In genomic region chr2:65500319-65501040, GRCh38 we compare ENCODE assay signal across 1 cellular context.
TF ChIP-seq lines count a peak whose summit lies in the region.

No MANE protein-coding gene starts in this region.

TF ChIP-seq in GM23338, 12 proteins besides CTCF, POLR2A, EP300 and RAD21 (continued from another document):
- TF ChIP-seq, protein P1, sequence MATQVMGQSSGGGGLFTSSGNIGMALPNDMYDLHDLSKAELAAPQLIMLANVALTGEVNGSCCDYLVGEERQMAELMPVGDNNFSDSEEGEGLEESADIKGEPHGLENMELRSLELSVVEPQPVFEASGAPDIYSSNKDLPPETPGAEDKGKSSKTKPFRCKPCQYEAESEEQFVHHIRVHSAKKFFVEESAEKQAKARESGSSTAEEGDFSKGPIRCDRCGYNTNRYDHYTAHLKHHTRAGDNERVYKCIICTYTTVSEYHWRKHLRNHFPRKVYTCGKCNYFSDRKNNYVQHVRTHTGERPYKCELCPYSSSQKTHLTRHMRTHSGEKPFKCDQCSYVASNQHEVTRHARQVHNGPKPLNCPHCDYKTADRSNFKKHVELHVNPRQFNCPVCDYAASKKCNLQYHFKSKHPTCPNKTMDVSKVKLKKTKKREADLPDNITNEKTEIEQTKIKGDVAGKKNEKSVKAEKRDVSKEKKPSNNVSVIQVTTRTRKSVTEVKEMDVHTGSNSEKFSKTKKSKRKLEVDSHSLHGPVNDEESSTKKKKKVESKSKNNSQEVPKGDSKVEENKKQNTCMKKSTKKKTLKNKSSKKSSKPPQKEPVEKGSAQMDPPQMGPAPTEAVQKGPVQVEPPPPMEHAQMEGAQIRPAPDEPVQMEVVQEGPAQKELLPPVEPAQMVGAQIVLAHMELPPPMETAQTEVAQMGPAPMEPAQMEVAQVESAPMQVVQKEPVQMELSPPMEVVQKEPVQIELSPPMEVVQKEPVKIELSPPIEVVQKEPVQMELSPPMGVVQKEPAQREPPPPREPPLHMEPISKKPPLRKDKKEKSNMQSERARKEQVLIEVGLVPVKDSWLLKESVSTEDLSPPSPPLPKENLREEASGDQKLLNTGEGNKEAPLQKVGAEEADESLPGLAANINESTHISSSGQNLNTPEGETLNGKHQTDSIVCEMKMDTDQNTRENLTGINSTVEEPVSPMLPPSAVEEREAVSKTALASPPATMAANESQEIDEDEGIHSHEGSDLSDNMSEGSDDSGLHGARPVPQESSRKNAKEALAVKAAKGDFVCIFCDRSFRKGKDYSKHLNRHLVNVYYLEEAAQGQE (IDR thresholded peaks at IDR 0.05; ENCODE audit: unreplicated experiment): no peak
- TF ChIP-seq POLR2AphosphoS5 (IDR thresholded peaks at IDR 0.05; ENCODE audit: low read depth) (no peak), ETS1 (IDR thresholded peaks at IDR 0.05) (no peak), EZH2phosphoT487 (IDR thresholded peaks at IDR 0.05; ENCODE audit: unreplicated experiment) (no peak), EZH2 (IDR thresholded peaks at IDR 0.05; ENCODE audit: low read depth, unreplicated experiment) (no peak), CREB1 (CRISPR knock-in tag; IDR thresholded peaks at IDR 0.05; ENCODE audit: low read depth) (no peak), NANOG (IDR thresholded peaks at IDR 0.05; ENCODE audit: borderline replicate concordance) (no peak), JUNB (IDR thresholded peaks at IDR 0.05; ENCODE audit: unreplicated experiment) (no peak)
